ENCODE assay signal across 16 cellular contexts in genomic region chr11:35811783-35812182, GRCh38.
DNase-seq lines count a peak whose midpoint lies in the region; ATAC-seq and TF ChIP-seq lines count a peak whose summit lies in the region.
"Had no signal": no experiment of that assay in that cellular context is flagged by ENCODE, and none has a peak within 500 bp of the region (broad histone marks: within the 10 kb centered on the region; RNA-seq: fewer than 3 reads in every experiment).

No MANE protein-coding gene starts in this region.

- 87% methylated on average over 2 of the region's 2 CpGs; no CpG with 5 or more reads in 1 of the 2 experiments for WGBS in endodermal cell (ENCODE audit: insufficient coverage in 1 of 2, insufficient read length in 1 of 2), 2 experiments

- ATAC-seq in GM18909 (IDR thresholded peaks at IDR 0.05; ENCODE audit: poor library complexity, unreplicated experiment) (peak; percentile 65), HG02763 (IDR thresholded peaks at IDR 0.05; ENCODE audit: unreplicated experiment) (no peak)
- ATAC-seq: WTC11 had no signal

- DNase-seq in KBM-7 (peak; percentile 86), UCSD-AML1 (lab: John Stamatoyannopoulos, UW; ENCODE audit: unreplicated experiment) (peak; percentile 68), NCI-H1436 (lab: John Stamatoyannopoulos, UW) (no peak), endodermal cell (no peak)
- DNase-seq: CD4-positive, CD25-positive, alpha-beta regulatory T cell; esophagus squamous epithelium; MG63; occipital lobe; spleen had no signal

- H3K4me1 Mint-ChIP-seq in nephron (peaks cover 72% of the 10 kb centered on the region), endodermal cell (peaks cover 2% of the 10 kb centered on the region)
- H3K4me1 Mint-ChIP-seq: CD4-positive, CD25-positive, alpha-beta regulatory T cell had no signal

- TF ChIP-seq CTCF in nephron (IDR thresholded peaks at IDR 0.05; ENCODE audit: unreplicated experiment in 3 of 3) (no peak), endodermal cell (conservative IDR thresholded peaks at IDR 0.05) (no peak)

- no peaks in the 10 kb centered on the region for H3K9me3 ChIP-seq in endodermal cell (ENCODE audit: control insufficient read depth, low read length)
- H3K9me3 ChIP-seq: esophagus squamous epithelium, MG63, SJSA1, spleen had no signal

- H3K4me3 Mint-ChIP-seq in nephron (no peak overlapping the region), endodermal cell (no peak overlapping the region)
- H3K4me3 Mint-ChIP-seq: CD4-positive, CD25-positive, alpha-beta regulatory T cell; WTC11 had no signal

- H3K36me3 ChIP-seq in endodermal cell (ENCODE audit: control insufficient read depth, insufficient read depth, low read length): peaks cover 9% of the 10 kb centered on the region

- H3K27ac Mint-ChIP-seq in nephron (peak overlapping the region; percentile 69 to 94 (median 94)), endodermal cell (no peak overlapping the region)
- H3K27ac Mint-ChIP-seq: CD4-positive, CD25-positive, alpha-beta regulatory T cell; WTC11 had no signal

- H3K27ac ChIP-seq in endodermal cell (ENCODE audit: low read depth, low read length): no peak overlapping the region
- H3K27ac ChIP-seq: esophagus squamous epithelium, HL-60, SJSA1 had no signal

- in situ Hi-C loops in KBM-7 (cut with MboI; ENCODE audit: low pct_unique_long_range_greater_than_20kb, low sequenced_read_pairs): no loop called here

- H3K4me1 ChIP-seq in endodermal cell (ENCODE audit: control insufficient read depth, insufficient read depth, low read length): no peaks in the 10 kb centered on the region
- H3K4me1 ChIP-seq: SJSA1 had no signal

- H3K4me3 ChIP-seq in endodermal cell (ENCODE audit: low read length): no peak overlapping the region
- H3K4me3 ChIP-seq: esophagus squamous epithelium, lung, MG63, SJSA1, spleen had no signal

- H3K36me3 Mint-ChIP-seq in nephron (ENCODE audit: low read depth): peaks cover 17% of the 10 kb centered on the region
- H3K36me3 Mint-ChIP-seq in endodermal cell (ENCODE audit: low read depth): no peaks in the 10 kb centered on the region
- H3K36me3 Mint-ChIP-seq: WTC11 had no signal

- H3K9me3 Mint-ChIP-seq in nephron: no peaks in the 10 kb centered on the region
- H3K9me3 Mint-ChIP-seq in endodermal cell: no peaks in the 10 kb centered on the region
- H3K9me3 Mint-ChIP-seq: CD4-positive, CD25-positive, alpha-beta regulatory T cell; WTC11 had no signal

- H3K27me3 Mint-ChIP-seq in nephron (ENCODE audit: low read depth) (no peaks in the 10 kb centered on the region), endodermal cell (ENCODE audit: insufficient read depth) (no peaks in the 10 kb centered on the region)
- H3K27me3 Mint-ChIP-seq: CD4-positive, CD25-positive, alpha-beta regulatory T cell had no signal

- H3K27me3 ChIP-seq in endodermal cell (ENCODE audit: control insufficient read depth, insufficient read depth, low read length, poor library complexity, severe bottlenecking): no peaks in the 10 kb centered on the region
- H3K27me3 ChIP-seq: esophagus squamous epithelium, MG63, SJSA1, spleen had no signal

- no peak overlapping the region for H3K9ac ChIP-seq in endodermal cell (ENCODE audit: extremely low read depth, low read length, poor library complexity, severe bottlenecking)

Comparison
In these comparisons a context has a peak if more than half of its experiments do, and no peak if none do; other contexts are left out.
1. DNase-seq: peak in KBM-7 (single experiment) and UCSD-AML1 (single experiment); none in NCI-H1436 (single experiment) and endodermal cell (single experiment).